In the genomic region with DNA sequence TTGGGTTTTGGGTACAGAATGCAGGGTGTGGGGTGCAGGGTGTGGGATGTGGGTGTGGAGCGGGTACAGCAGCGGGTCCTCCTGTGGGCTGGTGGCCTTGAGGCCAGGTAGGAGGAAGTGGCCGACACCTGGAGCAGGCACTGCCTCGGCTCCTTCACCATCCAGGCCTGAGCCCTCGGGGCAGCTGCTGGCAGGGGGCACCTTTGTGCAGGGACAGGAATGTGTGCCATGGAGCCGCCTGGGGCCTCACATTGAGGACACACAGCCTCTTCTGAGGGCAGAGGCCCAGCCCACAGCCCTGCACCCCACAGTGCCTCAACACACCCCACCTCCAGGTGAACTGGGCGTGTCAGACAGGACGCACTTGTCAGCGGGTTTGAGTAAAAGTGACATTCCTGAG, we compare ENCODE assay signal across 19 cellular contexts.
DNase-seq lines count a peak whose midpoint lies in the region; ATAC-seq, FAIRE-seq and TF ChIP-seq lines count a peak whose summit lies in the region.
"Had no signal": no experiment of that assay in that cellular context is flagged by ENCODE, and none has a peak within 500 bp of the region (broad histone marks: within the 10 kb centered on the region; RNA-seq: fewer than 3 reads in every experiment).

No MANE protein-coding gene starts in this region.

- peak overlapping the region; percentile 15 for H3K18ac ChIP-seq in H9 (ENCODE audit: insufficient read length, low read depth, low read length)

- H3K27me3 Mint-ChIP-seq in H9 (ENCODE audit: low read depth), result peaks cover 1% of the 10 kb centered on the region; the same call in 1 of the 2 replicates

- H2BK5ac ChIP-seq in H9 (ENCODE audit: insufficient read length, low read length), result no peak overlapping the region

- no peak overlapping the region for H2AFZ ChIP-seq in H9 (ENCODE audit: low read length)

- H4K8ac ChIP-seq in H9 (replicated peaks; ENCODE audit: insufficient read length, low read depth, low read length), result no peak overlapping the region

- no peak overlapping the region for H2BK20ac ChIP-seq in H9 (ENCODE audit: low read depth, low read length, poor library complexity, severe bottlenecking)

- no peak overlapping the region for H2BK12ac ChIP-seq in H9 (ENCODE audit: insufficient read length, low read depth, low read length)

- no peak for TF ChIP-seq CTCF in H9 (conservative IDR thresholded peaks at IDR 0.05)
- no peak for TF ChIP-seq CTCF in kidney (IDR thresholded peaks at IDR 0.05; ENCODE audit: borderline replicate concordance, extremely low read depth, insufficient read depth)
- no peak for TF ChIP-seq CTCF in sigmoid colon (IDR thresholded peaks at IDR 0.05)
- no peak for TF ChIP-seq CTCF in omental fat pad (IDR thresholded peaks at IDR 0.05)

- no peak overlapping the region for H4K91ac ChIP-seq in H9 (ENCODE audit: insufficient read length, low read depth, low read length)

- no peak overlapping the region for H3K56ac ChIP-seq in H9 (ENCODE audit: insufficient read length, low read depth, low read length)

- WGBS in H9 (ENCODE audit: extremely low coverage, insufficient read length, low lambda C conversion rate), result no CpG with 5 or more reads among the region's 9 CpGs
- WGBS in sigmoid colon, 2 donors, result 30 to 66% methylated on average over 9 of the region's 9 CpGs

- no peaks in the 10 kb centered on the region for H3K23me2 ChIP-seq in H9 (ENCODE audit: insufficient read length, low read depth, low read length, poor library complexity, severe bottlenecking)

- no peak overlapping the region for H3K4me2 ChIP-seq in H9 (ENCODE audit: insufficient read depth, insufficient read length, low read length)

- no peaks in the 10 kb centered on the region for H3K9me3 ChIP-seq in H9 (ENCODE audit: control insufficient read depth, low read depth, low read length)
- no peaks in the 10 kb centered on the region for H3K9me3 ChIP-seq in kidney (ENCODE audit: control insufficient read depth in 1 of 2, low read length in 2 of 2)
- no peaks in the 10 kb centered on the region for H3K9me3 ChIP-seq in sigmoid colon

- H3K27ac ChIP-seq in H9 (ENCODE audit: insufficient read length, low read depth, low read length) (no peak overlapping the region), kidney (ENCODE audit: low read depth in 2 of 2, low read length in 2 of 2) (no peak overlapping the region), sigmoid colon (no peak overlapping the region)
- H3K27ac ChIP-seq: 22Rv1 had no signal

- H3K9me3 Mint-ChIP-seq in H9, result no peaks in the 10 kb centered on the region
- H3K9me3 Mint-ChIP-seq: CD8-positive, alpha-beta T cell had no signal

- H3K36me3 ChIP-seq in kidney (ENCODE audit: control insufficient read depth in 1 of 2, insufficient read depth in 2 of 2, low read length in 2 of 2), result no peaks in the 10 kb centered on the region
- H3K36me3 ChIP-seq in sigmoid colon, result no peaks in the 10 kb centered on the region

- DNase-seq in NCI-H146 (lab: John Stamatoyannopoulos, UW) (peak; percentile 6), NCI-H146 treated with DMSO at 0.1 percent for 48 hours (lab: John Stamatoyannopoulos, UW; ENCODE audit: unreplicated experiment) (no peak), H9 (no peak), kidney (peak; percentile 51), sigmoid colon (peak; percentile 28), NCI-H510A treated with DMSO at 0.1 percent for 48 hours (lab: John Stamatoyannopoulos, UW) (no peak), omental fat pad (ENCODE audit: low spot score) (no peak)
- DNase-seq: CD8-positive, alpha-beta T cell; COR-L47; DMS153; DMS79 treated with DMSO at 0.1 percent for 48 hours; EL; GDM1 had no signal

- no peak overlapping the region for H2BK120ac ChIP-seq in H9 (ENCODE audit: low read depth, low read length, poor library complexity, severe bottlenecking)

- intact Hi-C loops in kidney (cut with DNase I) (no loop called here), sigmoid colon (cut with DNase I) (no loop called here)

- no peak overlapping the region for H2AK5ac ChIP-seq in H9 (ENCODE audit: insufficient read length, low read length)

- H2BK15ac ChIP-seq in H9 (ENCODE audit: low read depth, low read length), result no peak overlapping the region

- FAIRE-seq in kidney (lab: Jason Lieb, UNC), result no peak
- FAIRE-seq: D721Med, GM12892, H54 had no signal

- no peaks in the 10 kb centered on the region for H3K79me1 ChIP-seq in H9 (ENCODE audit: insufficient read depth, low read depth, low read length, poor library complexity, severe bottlenecking)

- no peak for TF ChIP-seq POLR2A in sigmoid colon (IDR thresholded peaks at IDR 0.05)

- H3K14ac ChIP-seq in H9 (ENCODE audit: insufficient read depth, low read length), result peak overlapping the region; percentile 51; the same call in 1 of the 2 replicates

- peaks cover 0 to 1% of the 10 kb centered on the region in 2 experiments; a peak in 2 of 4 replicates for H3K4me1 Mint-ChIP-seq in H9
- H3K4me1 Mint-ChIP-seq: CD14-positive monocyte had no signal

- no peak overlapping the region for H3K4me3 ChIP-seq in kidney (ENCODE audit: low read length in 2 of 2)
- no peak overlapping the region for H3K4me3 ChIP-seq in sigmoid colon

- no peaks in the 10 kb centered on the region for H4K20me1 ChIP-seq in H9 (ENCODE audit: control insufficient read depth, insufficient read depth, insufficient read length)

- H3K36me3 Mint-ChIP-seq in H9 (ENCODE audit: insufficient read depth in 1 of 3, low read depth in 3 of 3), result no peaks in the 10 kb centered on the region; a peak in 1 of 7 replicates
- H3K36me3 Mint-ChIP-seq: CD14-positive monocyte; CD8-positive, alpha-beta T cell had no signal

- H3K4ac ChIP-seq in H9 (ENCODE audit: low read depth, low read length), result no peak overlapping the region

- no peak overlapping the region for H3K9ac ChIP-seq in H9 (ENCODE audit: extremely low read depth, insufficient read length, low read length)
- H3K9ac ChIP-seq in kidney (ENCODE audit: low read length in 2 of 2), result no peak overlapping the region

- ATAC-seq in omental fat pad (ENCODE audit: low FRiP score) (no peak), SK-N-SH treated with all-trans-retinoic acid at 6 μM for 48 hours (no peak)
- ATAC-seq: CD8-positive, alpha-beta T cell had no signal

- no peaks in the 10 kb centered on the region for H3K27me3 ChIP-seq in H9 (ENCODE audit: insufficient read depth, low read length)
- peaks cover 0 to 27% (median 0%) of the 10 kb centered on the region in 3 donors for H3K27me3 ChIP-seq in sigmoid colon

- no peak overlapping the region for H3K4me3 Mint-ChIP-seq in H9
- H3K4me3 Mint-ChIP-seq: CD14-positive monocyte; CD8-positive, alpha-beta T cell had no signal

- H4K5ac ChIP-seq in H9 (ENCODE audit: insufficient read length, low read depth, low read length), result no peak overlapping the region

- no peak for TF ChIP-seq EP300 in sigmoid colon (IDR thresholded peaks at IDR 0.05)

- H3T11ph ChIP-seq in H9 (ENCODE audit: low read length), result no peak overlapping the region

- H3K4me1 ChIP-seq in H9 (ENCODE audit: insufficient read depth, low read length), result no peaks in the 10 kb centered on the region
- no peaks in the 10 kb centered on the region for H3K4me1 ChIP-seq in kidney (ENCODE audit: control insufficient read depth in 1 of 2, insufficient read depth in 1 of 2, low read depth in 1 of 2, low read length in 2 of 2)
- no peaks in the 10 kb centered on the region for H3K4me1 ChIP-seq in sigmoid colon

- H3K23ac ChIP-seq in H9 (ENCODE audit: insufficient read length, low read depth, low read length), result no peak overlapping the region

- no peak overlapping the region for H3K27ac Mint-ChIP-seq in H9
- H3K27ac Mint-ChIP-seq: CD14-positive monocyte; CD8-positive, alpha-beta T cell had no signal

- no peaks in the 10 kb centered on the region for H3K79me2 ChIP-seq in H9 (ENCODE audit: insufficient read depth, low read length)

TF ChIP-seq in SK-N-SH treated with all-trans-retinoic acid at 6 μM for 48 hours, 23 proteins besides CTCF, POLR2A, EP300 and RAD21:
- TF ChIP-seq SNAI2 (CRISPR knock-in tag; IDR thresholded peaks at IDR 0.05) (no peak), ZNF565 (CRISPR knock-in tag; conservative IDR thresholded peaks at IDR 0.05; ENCODE audit: low read depth) (no peak), TOX (CRISPR knock-in tag; IDR thresholded peaks at IDR 0.05; ENCODE audit: borderline replicate concordance) (no peak), OSR1 (CRISPR knock-in tag; IDR thresholded peaks at IDR 0.05) (no peak), ZNF8 (CRISPR knock-in tag; IDR thresholded peaks at IDR 0.05) (no peak), ESRRG (CRISPR knock-in tag; IDR thresholded peaks at IDR 0.05) (no peak), ISL1 (CRISPR knock-in tag; IDR thresholded peaks at IDR 0.05) (no peak)
- TF ChIP-seq, protein P1, sequence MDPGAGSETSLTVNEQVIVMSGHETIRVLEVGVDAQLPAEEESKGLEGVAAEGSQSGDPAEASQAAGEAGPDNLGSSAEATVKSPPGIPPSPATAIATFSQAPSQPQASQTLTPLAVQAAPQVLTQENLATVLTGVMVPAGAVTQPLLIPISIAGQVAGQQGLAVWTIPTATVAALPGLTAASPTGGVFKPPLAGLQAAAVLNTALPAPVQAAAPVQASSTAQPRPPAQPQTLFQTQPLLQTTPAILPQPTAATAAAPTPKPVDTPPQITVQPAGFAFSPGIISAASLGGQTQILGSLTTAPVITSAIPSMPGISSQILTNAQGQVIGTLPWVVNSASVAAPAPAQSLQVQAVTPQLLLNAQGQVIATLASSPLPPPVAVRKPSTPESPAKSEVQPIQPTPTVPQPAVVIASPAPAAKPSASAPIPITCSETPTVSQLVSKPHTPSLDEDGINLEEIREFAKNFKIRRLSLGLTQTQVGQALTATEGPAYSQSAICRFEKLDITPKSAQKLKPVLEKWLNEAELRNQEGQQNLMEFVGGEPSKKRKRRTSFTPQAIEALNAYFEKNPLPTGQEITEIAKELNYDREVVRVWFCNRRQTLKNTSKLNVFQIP (CRISPR knock-in tag; IDR thresholded peaks at IDR 0.05; ENCODE audit: borderline replicate concordance, low read depth), result no peak
TF ChIP-seq in SK-N-SH treated with all-trans-retinoic acid at 6 μM for 48 hours: peak in this region for 0.

Comparison
In these comparisons a context has a peak if more than half of its experiments do, and no peak if none do; other contexts are left out.
1. DNase-seq: peak in NCI-H146 (single experiment), kidney (single experiment) and sigmoid colon (single experiment); none in NCI-H146 treated with DMSO at 0.1 percent for 48 hours (single experiment), H9 (single experiment), NCI-H510A treated with DMSO at 0.1 percent for 48 hours (single experiment) and omental fat pad (single experiment).